Comparison of ENCODE assay signal across 9 cellular contexts in genomic region chr9:105710638-105711037, GRCh38. TPM values are rescaled to one million over a fixed set of nuclear protein-coding genes. Genes with fewer than 3 reads are reported as not detected.
"Had no signal": no experiment of that assay in that cellular context is flagged by ENCODE, and none has a peak within 500 bp of the region (broad histone marks: within the 10 kb centered on the region; RNA-seq: fewer than 3 reads in every experiment).

No MANE protein-coding gene starts in this region.

- H3K4me3 ChIP-seq: GM23248, K562 had no signal

- H3K27ac ChIP-seq: GM23248 had no signal

- DNase-seq: GM23248, GOT3, H9, HCEC 1CT, IMR-90, KG1 had no signal

- ATAC-seq: K562 had no signal

- H3K9ac ChIP-seq: GM23248 had no signal

- FAIRE-seq: HTR-8/SVneo, K562 had no signal

RNA-seq across cellular contexts. Expression of gene TAL2, which starts 48.4 kb away (rescaled TPM):
- total RNA-seq: GM23248, HT-29, IMR-90 had no signal
- polyA plus RNA-seq: GM23248 had no signal
